In genomic region chr15:40182358-40183029, GRCh38 we compare ENCODE assay signal across 12 cellular contexts. TPM values are rescaled to one million over a fixed set of nuclear protein-coding genes. Genes with fewer than 3 reads are reported as not detected.
DNase-seq lines count a peak whose midpoint lies in the region; ATAC-seq and TF ChIP-seq lines count a peak whose summit lies in the region.
"Had no signal": no experiment of that assay in that cellular context is flagged by ENCODE, and none has a peak within 500 bp of the region (broad histone marks: within the 10 kb centered on the region; RNA-seq: fewer than 3 reads in every experiment).

No MANE protein-coding gene starts in this region.

- H3K4me3 ChIP-seq in BLaER1, result peak overlapping the region; percentile 10; the same call in 1 of the 2 replicates
- no peak overlapping the region for H3K4me3 ChIP-seq in OCI-LY3 (ENCODE audit: low read length)
- H3K4me3 ChIP-seq: ovary had no signal

- H2AFZ ChIP-seq in OCI-LY3 (ENCODE audit: low read depth, low read length), result no peak overlapping the region

- TF ChIP-seq CTCF in OCI-LY3 (IDR thresholded peaks at IDR 0.05; ENCODE audit: low read depth, low read length) (no peak), endothelial cell (IDR thresholded peaks at IDR 0.05; ENCODE audit: unreplicated experiment) (no peak)

- H3K9me3 ChIP-seq in BLaER1 (no peaks in the 10 kb centered on the region), OCI-LY3 (ENCODE audit: insufficient read depth, low read length) (no peaks in the 10 kb centered on the region)
- H3K9me3 ChIP-seq: ovary had no signal

- H3K9me3 Mint-ChIP-seq in endothelial cell (ENCODE audit: unreplicated experiment), result no peaks in the 10 kb centered on the region

- no peak for DNase-seq in endothelial cell (ENCODE audit: low spot score)
- no peak for DNase-seq in 8988T
- no peak for DNase-seq in NCI-H2171 (lab: John Stamatoyannopoulos, UW)
- no peak for DNase-seq in effector CD4-positive, alpha-beta T cell
- DNase-seq in NCI-H2029 treated with DMSO at 0.1 percent for 48 hours (lab: John Stamatoyannopoulos, UW), result no peak
- DNase-seq: mammary epithelial cell, ovary had no signal

- H3K27me3 ChIP-seq in BLaER1 (no peaks in the 10 kb centered on the region), OCI-LY3 (ENCODE audit: low read depth, low read length) (no peaks in the 10 kb centered on the region)
- H3K27me3 ChIP-seq: ovary had no signal

- H3K36me3 ChIP-seq in BLaER1 (peaks cover 56% of the 10 kb centered on the region), OCI-LY3 (replicated peaks; ENCODE audit: low read depth, low read length) (peaks cover 64% of the 10 kb centered on the region)
- H3K36me3 ChIP-seq: ovary had no signal

- H3K27me3 Mint-ChIP-seq in endothelial cell (ENCODE audit: unreplicated experiment), result peaks cover 1% of the 10 kb centered on the region
- H3K27me3 Mint-ChIP-seq: brain had no signal

- peak overlapping the region; percentile 78 for H3K27ac ChIP-seq in BLaER1
- 0 out of 2 replicates have a peak overlapping the region, but pooled peaks have one; percentile 18 for H3K27ac ChIP-seq in OCI-LY3 (ENCODE audit: low read length)
- H3K27ac ChIP-seq: epithelial cell of prostate, ovary had no signal

- no peaks in the 10 kb centered on the region for H4K20me1 ChIP-seq in BLaER1
- 0 out of 2 replicates have a peak, but pooled peaks cover 5% of the 10 kb centered on the region for H4K20me1 ChIP-seq in OCI-LY3 (ENCODE audit: insufficient read depth, low read length)

- H3K4me1 ChIP-seq in BLaER1 (peaks cover 51% of the 10 kb centered on the region), OCI-LY3 (ENCODE audit: low read length) (peaks cover 18% of the 10 kb centered on the region)

- H3K36me3 Mint-ChIP-seq in endothelial cell (ENCODE audit: low read depth, unreplicated experiment), result no peaks in the 10 kb centered on the region

- peaks cover 60% of the 10 kb centered on the region for H3K79me2 ChIP-seq in OCI-LY3 (ENCODE audit: low read length)

- peaks cover 7% of the 10 kb centered on the region for H3K4me1 Mint-ChIP-seq in endothelial cell (ENCODE audit: unreplicated experiment)

- H3K4me2 ChIP-seq in BLaER1 (peak overlapping the region; percentile 83), OCI-LY3 (ENCODE audit: low read length) (no peak overlapping the region)

- no peak overlapping the region for H3K4me3 Mint-ChIP-seq in endothelial cell (ENCODE audit: unreplicated experiment)
- H3K4me3 Mint-ChIP-seq: brain had no signal

- ATAC-seq in GM19023 (IDR thresholded peaks at IDR 0.05; ENCODE audit: unreplicated experiment), result peak; percentile 53

- peak overlapping the region; percentile 72 for H3K9ac ChIP-seq in BLaER1
- H3K9ac ChIP-seq in OCI-LY3 (ENCODE audit: low read length), result no peak overlapping the region

- peak overlapping the region; percentile 34 for H3K27ac Mint-ChIP-seq in endothelial cell (ENCODE audit: unreplicated experiment)
- H3K27ac Mint-ChIP-seq: brain had no signal

RNA-seq across cellular contexts. Expression of gene BUB1B, which starts 21.6 kb away (rescaled TPM):
- 11.9 TPM for total RNA-seq in endothelial cell (ENCODE audit: unreplicated experiment)

RNA-seq across cellular contexts. Expression of gene PAK6, which starts 56.4 kb away (rescaled TPM):
- 0.31 TPM for total RNA-seq in endothelial cell (ENCODE audit: unreplicated experiment)
